In the genomic region with DNA sequence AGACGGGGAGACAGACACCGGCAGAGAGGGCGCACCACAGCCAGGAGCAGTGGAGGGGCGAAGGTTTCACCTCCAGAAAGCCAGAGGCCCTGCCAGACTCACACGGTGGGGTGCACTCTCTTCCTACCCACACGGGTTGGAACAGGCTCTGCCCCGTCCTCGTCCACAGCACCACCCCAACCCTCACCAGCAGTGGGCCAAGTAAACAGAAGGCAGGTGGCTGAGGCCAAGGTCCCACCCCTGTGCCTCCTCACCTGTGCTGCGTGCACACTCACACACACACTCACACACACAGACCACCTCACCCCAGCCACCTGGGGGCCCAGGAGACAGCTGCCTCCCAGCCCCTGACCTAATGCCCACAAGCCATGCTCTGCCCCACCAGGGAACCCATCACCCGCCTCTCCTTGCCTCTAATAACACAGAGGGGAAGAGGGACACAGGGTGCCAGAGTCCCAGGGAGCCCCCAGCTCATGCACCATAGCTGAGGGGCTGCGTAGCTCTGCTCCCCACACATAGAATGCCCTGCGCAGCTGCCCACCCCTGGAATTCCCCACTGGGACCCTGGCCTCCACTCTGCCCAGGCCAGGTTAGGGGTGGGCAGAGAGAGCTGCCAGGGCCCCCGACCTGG, we compare ENCODE assay signal across 10 cellular contexts. TPM values are rescaled to one million over a fixed set of nuclear protein-coding genes. Genes with fewer than 3 reads are reported as not detected.
DNase-seq lines count a peak whose midpoint lies in the region; ATAC-seq, FAIRE-seq and TF ChIP-seq lines count a peak whose summit lies in the region.
"Had no signal": no experiment of that assay in that cellular context is flagged by ENCODE, and none has a peak within 500 bp of the region (broad histone marks: within the 10 kb centered on the region; RNA-seq: fewer than 3 reads in every experiment).

No MANE protein-coding gene starts in this region.

- CTCF ChIA-PET in H1 (lab: Charles Lee; ENCODE audit: partially characterized antibody), result interaction anchor here (0.6 to 2.5 kb wide), 5 partner anchors 14 to 414 kb away, joined by 3 to 11 read pairs (median 3); no protein-coding TSS in a partner anchor

- H3K27me3 ChIP-seq in Peyer's patch (no peaks in the 10 kb centered on the region), H1 (replicated peaks in 1 of 4; ENCODE audit: control insufficient read depth in 3 of 4, extremely low read depth in 1 of 4, insufficient read depth in 3 of 4, low read length in 3 of 4) (peaks cover 0 to 2% (median 0%) of the 10 kb centered on the region in 4 experiments; a peak in 1 of 7 replicates), muscle layer of colon (ENCODE audit: control insufficient read depth in 1 of 2, insufficient read depth in 2 of 2, low read length in 2 of 2) (no peaks in the 10 kb centered on the region)

- no peak for TF ChIP-seq CTCF in Peyer's patch (IDR thresholded peaks at IDR 0.05)
- TF ChIP-seq CTCF in H1 (IDR thresholded peaks at IDR 0.05; ENCODE audit: control extremely low read depth in 1 of 3, insufficient read depth in 1 of 3, low read depth in 1 of 3, low read length in 3 of 3), result no peak
- no peak for TF ChIP-seq CTCF in type B pancreatic cell (conservative IDR thresholded peaks at IDR 0.05)

- H3K14ac ChIP-seq in H1 (ENCODE audit: insufficient read length), result no peak overlapping the region

- H3K27ac Mint-ChIP-seq in type B pancreatic cell, result peak overlapping the region; percentile 88
- H3K27ac Mint-ChIP-seq: activated naive CD8-positive, alpha-beta T cell; T-helper 2 cell treated with Interferon-gamma antibody and Interleukin-4, amounts not matched to agents 5 μg/mL and 100 μg/mL, for 36 hours had no signal

- H3K79me1 ChIP-seq in H1 (ENCODE audit: low read depth, low read length), result peaks cover 24% of the 10 kb centered on the region

- H3K4me1 ChIP-seq in Peyer's patch (peaks cover 18 to 71% (median 36%) of the 10 kb centered on the region in 4 donors), H1 (replicated peaks in 1 of 4; ENCODE audit: control insufficient read depth in 3 of 4, insufficient read depth in 4 of 4, low read length in 3 of 4) (peaks cover 5 to 29% (median 20%) of the 10 kb centered on the region in 4 experiments), muscle layer of colon (ENCODE audit: insufficient read depth, low read length) (peaks cover 51% of the 10 kb centered on the region)

- no peak overlapping the region for H3K23ac ChIP-seq in H1 (ENCODE audit: insufficient read length)

- H2AFZ ChIP-seq in H1 (ENCODE audit: low read length), result no peak overlapping the region

- 0 out of 2 replicates have a peak overlapping the region, but pooled peaks have one; percentile 77 for H2BK5ac ChIP-seq in H1 (ENCODE audit: low read depth, low read length)

- H3K27me3 Mint-ChIP-seq in type B pancreatic cell, result no peaks in the 10 kb centered on the region
- H3K27me3 Mint-ChIP-seq: activated naive CD8-positive, alpha-beta T cell had no signal

- TF ChIP-seq EP300 in H1 (IDR thresholded peaks at IDR 0.05; ENCODE audit: borderline replicate concordance in 1 of 2, low read depth in 2 of 2, low read length in 2 of 2), result no peak

- 0 out of 2 replicates have a peak overlapping the region, but pooled peaks have one; percentile 72 for H2BK15ac ChIP-seq in H1 (ENCODE audit: low read length)

- H3K27ac ChIP-seq in Peyer's patch, result peak overlapping the region; percentile 42 to 98 (median 74)
- no peak overlapping the region for H3K27ac ChIP-seq in H1 (ENCODE audit: low read depth, low read length)
- H3K27ac ChIP-seq in muscle layer of colon (ENCODE audit: low read depth, low read length), result peak overlapping the region; percentile 74

- no peak overlapping the region for H2BK20ac ChIP-seq in H1 (ENCODE audit: low read length)

- H2AK5ac ChIP-seq in H1 (ENCODE audit: low read depth, low read length), result peak overlapping the region; percentile 65; the same call in 1 of the 2 replicates

- H3K18ac ChIP-seq in H1 (ENCODE audit: extremely low read depth, low read length), result no peak overlapping the region

- H4K91ac ChIP-seq in H1 (replicated peaks; ENCODE audit: insufficient read length, low read length), result no peak overlapping the region

- H3K4me3 ChIP-seq in Peyer's patch (peak overlapping the region in 2 of 4 donors; percentile 43), H1 (ENCODE audit: extremely low read depth in 1 of 4, insufficient read depth in 2 of 4, low read depth in 3 of 4, low read length in 4 of 4) (no peak overlapping the region), muscle layer of colon (ENCODE audit: low read depth in 1 of 2, low read length in 2 of 2) (peak overlapping the region; percentile 31 to 48)

- no peak overlapping the region for H4K5ac ChIP-seq in H1 (ENCODE audit: insufficient read length, low read depth, low read length)

- no peak overlapping the region for H2BK12ac ChIP-seq in H1 (ENCODE audit: low read depth, low read length)

- POLR2A ChIA-PET in H1 (lab: Charles Lee; ENCODE audit: partially characterized antibody), result interaction anchor here (0.6 to 1.4 kb wide), 2 partner anchors 31 to 84 kb away, joined by 3 to 10 read pairs; partner anchors contain the start of gene POLDIP3

- H3K79me2 ChIP-seq in H1 (ENCODE audit: control insufficient read depth in 1 of 2, insufficient read depth in 2 of 2, low read length in 2 of 2), result peaks cover 0 to 40% of the 10 kb centered on the region in 2 experiments; a peak in 2 of 4 replicates

- no peak overlapping the region for H4K8ac ChIP-seq in H1 (ENCODE audit: extremely low read depth, insufficient read depth, low read length)

- 88% methylated on average over 11 of the region's 13 CpGs; no CpG with 5 or more reads in 1 of the 2 experiments for WGBS in H1 (ENCODE audit: extremely low coverage in 1 of 2, insufficient coverage in 1 of 2, insufficient read length in 1 of 2, insufficient replicate concordance in 2 of 2, low coverage in 1 of 2, low lambda C conversion rate in 2 of 2, missing lambda C conversion rate in 1 of 2), 2 experiments

- H2BK120ac ChIP-seq in H1 (replicated peaks; ENCODE audit: low read depth, low read length), result no peak overlapping the region

- peak in 1 of 2 donors; percentile 6 for TF ChIP-seq POLR2A in Peyer's patch (IDR thresholded peaks at IDR 0.05)
- TF ChIP-seq POLR2A in H1 (IDR thresholded peaks at IDR 0.05; ENCODE audit: control extremely low read depth in 1 of 2, low read depth in 2 of 2, low read length in 2 of 2), result no peak

- H3K23me2 ChIP-seq in H1 (ENCODE audit: low read depth, low read length), result peaks cover 8% of the 10 kb centered on the region

- H3K9me3 ChIP-seq in Peyer's patch (no peaks in the 10 kb centered on the region), H1 (ENCODE audit: insufficient read depth in 2 of 2, low read depth in 1 of 2, low read length in 1 of 2) (no peaks in the 10 kb centered on the region), muscle layer of colon (ENCODE audit: low read length) (no peaks in the 10 kb centered on the region)

- TF ChIP-seq RAD21 in H1 (IDR thresholded peaks at IDR 0.05 in 1 of 2, conservative IDR thresholded peaks at IDR 0.05 in 1 of 2; ENCODE audit: low read depth in 2 of 2, low read length in 2 of 2), result no peak

- FAIRE-seq in H1 (lab: Jason Lieb, UNC) (no peak), HTR-8/SVneo (lab: Jason Lieb, UNC) (no peak)

- H3K4ac ChIP-seq in H1 (replicated peaks; ENCODE audit: insufficient read length, low read depth, low read length), result no peak overlapping the region

- DNase-seq in Peyer's patch (peak in 2 of 3 donors; percentile 65 to 71), H1 (ENCODE audit: low read depth in 1 of 2, low spot score in 2 of 2) (no peak), type B pancreatic cell (ENCODE audit: extremely low spot score, unreplicated experiment) (no peak), HTR-8/SVneo (ENCODE audit: insufficient read length, low spot score) (no peak)
- DNase-seq: GF-D8 had no signal

- H3K4me2 ChIP-seq in H1 (ENCODE audit: insufficient read depth in 1 of 2, low read depth in 2 of 2, low read length in 2 of 2), result no peak overlapping the region

- no peaks in the 10 kb centered on the region for H3K9me3 Mint-ChIP-seq in type B pancreatic cell
- H3K9me3 Mint-ChIP-seq: T-helper 2 cell treated with Interferon-gamma antibody and Interleukin-4, amounts not matched to agents 5 μg/mL and 100 μg/mL, for 36 hours had no signal

- peaks cover 4% of the 10 kb centered on the region for H3K36me3 Mint-ChIP-seq in type B pancreatic cell
- H3K36me3 Mint-ChIP-seq: activated naive CD8-positive, alpha-beta T cell had no signal

- peak overlapping the region; percentile 60 for H3K4me3 Mint-ChIP-seq in type B pancreatic cell
- H3K4me3 Mint-ChIP-seq: activated naive CD8-positive, alpha-beta T cell; T-helper 2 cell treated with Interferon-gamma antibody and Interleukin-4, amounts not matched to agents 5 μg/mL and 100 μg/mL, for 36 hours had no signal

- H4K20me1 ChIP-seq in H1 (replicated peaks in 1 of 2; ENCODE audit: control insufficient read depth in 1 of 2, insufficient read depth in 2 of 2, low read length in 2 of 2), result peaks cover 9 to 10% of the 10 kb centered on the region in 2 experiments

- H3K9ac ChIP-seq in H1 (replicated peaks in 1 of 4; ENCODE audit: extremely low read depth in 1 of 4, low read depth in 3 of 4, low read length in 3 of 4) (no peak overlapping the region), muscle layer of colon (ENCODE audit: low read length) (peak overlapping the region; percentile 23)

- ATAC-seq in GM19452 (IDR thresholded peaks at IDR 0.05; ENCODE audit: unreplicated experiment) (no peak), GM18873 (IDR thresholded peaks at IDR 0.05; ENCODE audit: low FRiP score, unreplicated experiment) (no peak)

- peaks cover 30% of the 10 kb centered on the region for H3K4me1 Mint-ChIP-seq in type B pancreatic cell (ENCODE audit: unreplicated experiment)

- no peaks in the 10 kb centered on the region for H3K36me3 ChIP-seq in Peyer's patch
- H3K36me3 ChIP-seq in H1 (ENCODE audit: control insufficient read depth in 2 of 4, insufficient read depth in 4 of 4, low read length in 3 of 4), result no peaks in the 10 kb centered on the region
- H3K36me3 ChIP-seq in muscle layer of colon (ENCODE audit: insufficient read depth, low read length), result no peaks in the 10 kb centered on the region

- no peak overlapping the region for H3K56ac ChIP-seq in H1 (replicated peaks; ENCODE audit: insufficient read length, low read depth, low read length)

RNA-seq across cellular contexts. Expression of gene CYB5R3, which starts 3.1 kb away (rescaled TPM):
- total RNA-seq in Peyer's patch (100 to 1,000 TPM in 2 of 4 donors, 10 to 100 TPM in 2; 59.4 to 147 (median 117) TPM), type B pancreatic cell (ENCODE audit: low replicate concordance) (89.3 and 102 TPM in 2 replicates)
- total RNA-seq in H1 (2021; fragmentation: NEBNext Ultra II Directional; extraction: Animal tissue kit (Norgen Biotek cat#: 25700)), result 75.3 and 82.5 TPM in 2 replicates
- polyA plus RNA-seq in H1 (2011; rRNA removed), result 113 and 160 TPM in 2 replicates
- polyA plus RNA-seq in H1 (2011; cell fraction: cytosol; rRNA removed), result 64.2 TPM
- polyA plus RNA-seq in H1 (2011; cell fraction: nucleus; rRNA removed), result 72.4 TPM
- polyA plus RNA-seq in H1 (2012, experiment 1 of 2), result 73.0 to 99.5 TPM (median 89.7 TPM) in 4 replicates
- polyA plus RNA-seq in H1 (2012, experiment 2 of 2), result 83.5 TPM
- 94.8 TPM for polyA plus RNA-seq in H1 (2013, experiment 1 of 2)
- polyA plus RNA-seq in H1 (2013, experiment 2 of 2), result 107 TPM
- 56.6 and 58.6 TPM in 2 replicates for polyA minus RNA-seq in H1 (2011; rRNA and poly(A)+ RNA removed)
- 50.7 TPM for polyA minus RNA-seq in H1 (2011; cell fraction: cytosol; rRNA and poly(A)+ RNA removed)
- 29.5 TPM for polyA minus RNA-seq in H1 (2011; cell fraction: nucleus; rRNA and poly(A)+ RNA removed)

RNA-seq across cellular contexts. Expression of gene ATP5MGL, which starts 5.7 kb away (rescaled TPM):
- total RNA-seq in Peyer's patch, result not detected
- total RNA-seq in H1 (2021; fragmentation: NEBNext Ultra II Directional; extraction: Animal tissue kit (Norgen Biotek cat#: 25700)), result 0.52 and 0.84 TPM in 2 replicates
- polyA plus RNA-seq in H1 (2011; rRNA removed), result 0.12 TPM in 1 of 2 replicates, not detected in the other
- not detected for polyA plus RNA-seq in H1 (2011; cell fraction: cytosol; rRNA removed)
- not detected for polyA plus RNA-seq in H1 (2011; cell fraction: nucleus; rRNA removed)
- polyA plus RNA-seq in H1 (2012, experiment 1 of 2), result not detected in 4 replicates
- polyA plus RNA-seq in H1 (2012, experiment 2 of 2), result not detected
- polyA plus RNA-seq in H1 (2013, experiment 1 of 2), result not detected
- polyA plus RNA-seq in H1 (2013, experiment 2 of 2), result 0.15 TPM
- 0.49 and 0.50 TPM in 2 replicates for polyA minus RNA-seq in H1 (2011; rRNA and poly(A)+ RNA removed)
- polyA minus RNA-seq in H1 (2011; cell fraction: cytosol; rRNA and poly(A)+ RNA removed), result 1.5 TPM
- polyA minus RNA-seq in H1 (2011; cell fraction: nucleus; rRNA and poly(A)+ RNA removed), result 1.8 TPM
- 0.86 and 1.1 TPM in 2 replicates for total RNA-seq in type B pancreatic cell (ENCODE audit: low replicate concordance)

RNA-seq across cellular contexts. Expression of gene POLDIP3, which starts 31.4 kb away (rescaled TPM):
- total RNA-seq in Peyer's patch, result 10 to 100 TPM; 30.3 to 42.9 (median 38.0) TPM
- 77.3 and 84.6 TPM in 2 replicates for total RNA-seq in H1 (2021; fragmentation: NEBNext Ultra II Directional; extraction: Animal tissue kit (Norgen Biotek cat#: 25700))
- 43.5 and 44.7 TPM in 2 replicates for polyA plus RNA-seq in H1 (2011; rRNA removed)
- 52.1 TPM for polyA plus RNA-seq in H1 (2011; cell fraction: cytosol; rRNA removed)
- 77.2 TPM for polyA plus RNA-seq in H1 (2011; cell fraction: nucleus; rRNA removed)
- polyA plus RNA-seq in H1 (2012, experiment 1 of 2), result 69.9 to 94.7 TPM (median 73.5 TPM) in 4 replicates
- polyA plus RNA-seq in H1 (2012, experiment 2 of 2), result 78.6 TPM
- polyA plus RNA-seq in H1 (2013, experiment 1 of 2), result 38.1 TPM
- polyA plus RNA-seq in H1 (2013, experiment 2 of 2), result 36.7 TPM
- polyA minus RNA-seq in H1 (2011; rRNA and poly(A)+ RNA removed), result 67.2 and 70.1 TPM in 2 replicates
- polyA minus RNA-seq in H1 (2011; cell fraction: cytosol; rRNA and poly(A)+ RNA removed), result 40.0 TPM
- 36.9 TPM for polyA minus RNA-seq in H1 (2011; cell fraction: nucleus; rRNA and poly(A)+ RNA removed)
- total RNA-seq in type B pancreatic cell (ENCODE audit: low replicate concordance), result 75.6 and 86.9 TPM in 2 replicates

Comparison
In these comparisons a context has a peak if more than half of its experiments do, and no peak if none do; other contexts are left out.
1. DNase-seq: peak in Peyer's patch (2 of 3); none in H1 (0 of 2), type B pancreatic cell (single experiment) and HTR-8/SVneo (single experiment).
2. H3K4me3 ChIP-seq: peak in muscle layer of colon (2 of 2); none in H1 (0 of 4).